In genomic region chr17:214881-215331, GRCh38 we compare ENCODE assay signal across 19 cellular contexts. TPM values are rescaled to one million over a fixed set of nuclear protein-coding genes. Genes with fewer than 3 reads are reported as not detected.
DNase-seq lines count a peak whose midpoint lies in the region; ATAC-seq and TF ChIP-seq lines count a peak whose summit lies in the region.
"Had no signal": no experiment of that assay in that cellular context is flagged by ENCODE, and none has a peak within 500 bp of the region (broad histone marks: within the 10 kb centered on the region; RNA-seq: fewer than 3 reads in every experiment).

No MANE protein-coding gene starts in this region.

- H3K36me3 Mint-ChIP-seq in activated naive CD4-positive, alpha-beta T cell treated with anti-CD3 and anti-CD28 coated beads, Interleukin-2, amount 10 ng/mL, durations not matched to agents 7 days and 5 days = no peaks in the 10 kb centered on the region
- no peaks in the 10 kb centered on the region for H3K36me3 Mint-ChIP-seq in activated naive CD4-positive, alpha-beta T cell treated with anti-CD3 and anti-CD28 coated beads for 36 hours (ENCODE audit: low read depth)
- H3K36me3 Mint-ChIP-seq in mesothelial cell of epicardium = peaks cover 9% of the 10 kb centered on the region
- H3K36me3 Mint-ChIP-seq: IgD-negative memory B cell had no signal

- H3K27ac ChIP-seq in duodenal mucosa (ENCODE audit: low read depth, low read length) = no peak overlapping the region
- no peak overlapping the region for H3K27ac ChIP-seq in upper lobe of right lung
- H3K27ac ChIP-seq: BLaER1 treated with 17β-estradiol and CSF1 and Interleukin-3, amounts not matched to agents 10 nM and 100 nM; testis had no signal

- H3K9ac ChIP-seq in duodenal mucosa (ENCODE audit: low read depth in 1 of 2, low read length in 2 of 2) = no peak overlapping the region
- peak overlapping the region; percentile 44 for H3K9ac ChIP-seq in mucosa of stomach (ENCODE audit: low read length)
- H3K9ac ChIP-seq: BLaER1 treated with 17β-estradiol and CSF1 and Interleukin-3, amounts not matched to agents 10 nM and 100 nM had no signal

- peak; percentile 26 for ATAC-seq in upper lobe of right lung
- ATAC-seq: gastrocnemius medialis; naive thymus-derived CD4-positive, alpha-beta T cell had no signal

- TF ChIP-seq CTCF in upper lobe of right lung (IDR thresholded peaks at IDR 0.05) = no peak
- no peak for TF ChIP-seq CTCF in mesothelial cell of epicardium (IDR thresholded peaks at IDR 0.05; ENCODE audit: unreplicated experiment)

- CTCF ChIA-PET in activated naive CD4-positive, alpha-beta T cell treated with anti-CD3 and anti-CD28 coated beads, Interleukin-2, amount 10 ng/mL, durations not matched to agents 7 days and 5 days (lab: Charles Lee) = no interaction called here
- CTCF ChIA-PET in activated naive CD4-positive, alpha-beta T cell treated with anti-CD3 and anti-CD28 coated beads for 36 hours (lab: Charles Lee) = no interaction called here

- no peaks in the 10 kb centered on the region for H3K9me3 Mint-ChIP-seq in activated naive CD4-positive, alpha-beta T cell treated with anti-CD3 and anti-CD28 coated beads, Interleukin-2, amount 10 ng/mL, durations not matched to agents 7 days and 5 days
- no peaks in the 10 kb centered on the region for H3K9me3 Mint-ChIP-seq in activated naive CD4-positive, alpha-beta T cell treated with anti-CD3 and anti-CD28 coated beads for 36 hours
- no peaks in the 10 kb centered on the region for H3K9me3 Mint-ChIP-seq in mesothelial cell of epicardium
- H3K9me3 Mint-ChIP-seq: activated CD4-positive, alpha-beta T cell treated with anti-CD3 and anti-CD28 coated beads, Interleukin-2, amount 10 ng/mL, durations not matched to agents 7 days and 5 days had no signal

- peak overlapping the region; percentile 6 to 60 for H3K4me3 ChIP-seq in duodenal mucosa (ENCODE audit: low read depth in 1 of 2, low read length in 2 of 2)
- H3K4me3 ChIP-seq in mucosa of stomach (ENCODE audit: low read length) = no peak overlapping the region
- no peak overlapping the region for H3K4me3 ChIP-seq in upper lobe of right lung
- H3K4me3 ChIP-seq: BLaER1 treated with 17β-estradiol and CSF1 and Interleukin-3, amounts not matched to agents 10 nM and 100 nM; MG63; testis had no signal

- no peaks in the 10 kb centered on the region for H3K4me1 Mint-ChIP-seq in activated naive CD4-positive, alpha-beta T cell treated with anti-CD3 and anti-CD28 coated beads, Interleukin-2, amount 10 ng/mL, durations not matched to agents 7 days and 5 days
- H3K4me1 Mint-ChIP-seq in activated naive CD4-positive, alpha-beta T cell treated with anti-CD3 and anti-CD28 coated beads for 36 hours (ENCODE audit: low read depth) = no peaks in the 10 kb centered on the region
- H3K4me1 Mint-ChIP-seq in mesothelial cell of epicardium = no peaks in the 10 kb centered on the region
- H3K4me1 Mint-ChIP-seq: activated CD4-positive, alpha-beta T cell treated with anti-CD3 and anti-CD28 coated beads, Interleukin-2, amount 10 ng/mL, durations not matched to agents 7 days and 5 days had no signal

- peak; percentile 4 for DNase-seq in activated naive CD4-positive, alpha-beta T cell treated with anti-CD3 and anti-CD28 coated beads, Interleukin-2, amount 10 ng/mL, durations not matched to agents 7 days and 5 days
- DNase-seq in activated naive CD4-positive, alpha-beta T cell treated with anti-CD3 and anti-CD28 coated beads for 36 hours = no peak
- DNase-seq in upper lobe of right lung (no peak), COR-L47 (lab: John Stamatoyannopoulos, UW) (no peak), COLO668 (lab: John Stamatoyannopoulos, UW; ENCODE audit: unreplicated experiment) (no peak), mesothelial cell of epicardium (ENCODE audit: low spot score in 2 of 2, unreplicated experiment in 2 of 2) (no peak)
- DNase-seq: 8988T; activated CD4-positive, alpha-beta T cell treated with anti-CD3 and anti-CD28 coated beads, Interleukin-2, amount 10 ng/mL, durations not matched to agents 7 days and 5 days; activated naive CD4-positive, alpha-beta T cell treated with anti-CD3 and anti-CD28 coated beads, Interleukin-2, amount 50 U/mL, for 16 hours; gastrocnemius medialis; MG63; naive thymus-derived CD4-positive, alpha-beta T cell; NCI-H187; NCI-H345; testis had no signal

- no peaks in the 10 kb centered on the region for H3K4me1 ChIP-seq in duodenal mucosa (ENCODE audit: control insufficient read depth in 1 of 2, insufficient read depth in 2 of 2, low read length in 2 of 2)
- H3K4me1 ChIP-seq in mucosa of stomach (ENCODE audit: control insufficient read depth, insufficient read depth, low read length) = peaks cover 5% of the 10 kb centered on the region
- H3K4me1 ChIP-seq in upper lobe of right lung = no peaks in the 10 kb centered on the region
- H3K4me1 ChIP-seq: gastrocnemius medialis, testis had no signal

- H3K27me3 Mint-ChIP-seq in activated naive CD4-positive, alpha-beta T cell treated with anti-CD3 and anti-CD28 coated beads, Interleukin-2, amount 10 ng/mL, durations not matched to agents 7 days and 5 days = no peaks in the 10 kb centered on the region
- H3K27me3 Mint-ChIP-seq in activated naive CD4-positive, alpha-beta T cell treated with anti-CD3 and anti-CD28 coated beads for 36 hours (ENCODE audit: low read depth) = no peaks in the 10 kb centered on the region
- H3K27me3 Mint-ChIP-seq in mesothelial cell of epicardium (ENCODE audit: low read depth) = no peaks in the 10 kb centered on the region
- H3K27me3 Mint-ChIP-seq: activated CD4-positive, alpha-beta T cell treated with anti-CD3 and anti-CD28 coated beads, Interleukin-2, amount 10 ng/mL, durations not matched to agents 7 days and 5 days had no signal

- intact Hi-C loops in activated naive CD4-positive, alpha-beta T cell treated with anti-CD3 and anti-CD28 coated beads for 36 hours (cut with micrococcal nuclease) = no loop called here
- intact Hi-C loops in upper lobe of right lung (cut with DNase I) = no loop called here

- H3K36me3 ChIP-seq in duodenal mucosa (ENCODE audit: control insufficient read depth in 1 of 2, insufficient read depth in 2 of 2, low read length in 2 of 2) (peaks cover 0 to 6% of the 10 kb centered on the region in 2 donors), mucosa of stomach (ENCODE audit: control insufficient read depth, insufficient read depth, low read length) (no peaks in the 10 kb centered on the region), upper lobe of right lung (no peaks in the 10 kb centered on the region)
- H3K36me3 ChIP-seq: gastrocnemius medialis, MG63 had no signal

- H3K27me3 ChIP-seq in duodenal mucosa (ENCODE audit: control insufficient read depth in 1 of 2, insufficient read depth in 2 of 2, low read length in 2 of 2) (no peaks in the 10 kb centered on the region), mucosa of stomach (ENCODE audit: control insufficient read depth, insufficient read depth, low read length) (no peaks in the 10 kb centered on the region), upper lobe of right lung (no peaks in the 10 kb centered on the region)
- H3K27me3 ChIP-seq: BLaER1 treated with 17β-estradiol and CSF1 and Interleukin-3, amounts not matched to agents 10 nM and 100 nM; gastrocnemius medialis; MG63; testis had no signal

- no peak overlapping the region for H3K27ac Mint-ChIP-seq in activated naive CD4-positive, alpha-beta T cell treated with anti-CD3 and anti-CD28 coated beads, Interleukin-2, amount 10 ng/mL, durations not matched to agents 7 days and 5 days
- no peak overlapping the region for H3K27ac Mint-ChIP-seq in activated naive CD4-positive, alpha-beta T cell treated with anti-CD3 and anti-CD28 coated beads for 36 hours
- no peak overlapping the region for H3K27ac Mint-ChIP-seq in mesothelial cell of epicardium
- H3K27ac Mint-ChIP-seq: activated CD4-positive, alpha-beta T cell treated with anti-CD3 and anti-CD28 coated beads, Interleukin-2, amount 10 ng/mL, durations not matched to agents 7 days and 5 days; IgD-negative memory B cell; naive thymus-derived CD4-positive, alpha-beta T cell had no signal

- H3K9me3 ChIP-seq in duodenal mucosa (ENCODE audit: control insufficient read depth in 1 of 2, low read length in 2 of 2) (no peaks in the 10 kb centered on the region), mucosa of stomach (ENCODE audit: control insufficient read depth, low read length) (no peaks in the 10 kb centered on the region), upper lobe of right lung (no peaks in the 10 kb centered on the region)
- H3K9me3 ChIP-seq: BLaER1 treated with 17β-estradiol and CSF1 and Interleukin-3, amounts not matched to agents 10 nM and 100 nM; gastrocnemius medialis; MG63; testis had no signal

- H3K4me3 Mint-ChIP-seq in activated naive CD4-positive, alpha-beta T cell treated with anti-CD3 and anti-CD28 coated beads, Interleukin-2, amount 10 ng/mL, durations not matched to agents 7 days and 5 days = no peak overlapping the region
- no peak overlapping the region for H3K4me3 Mint-ChIP-seq in activated naive CD4-positive, alpha-beta T cell treated with anti-CD3 and anti-CD28 coated beads for 36 hours
- H3K4me3 Mint-ChIP-seq in mesothelial cell of epicardium = no peak overlapping the region
- H3K4me3 Mint-ChIP-seq: activated CD4-positive, alpha-beta T cell treated with anti-CD3 and anti-CD28 coated beads, Interleukin-2, amount 10 ng/mL, durations not matched to agents 7 days and 5 days had no signal

RNA-seq across cellular contexts. Expression of gene DOC2B, which starts 33.5 kb away (rescaled TPM):
- total RNA-seq in activated naive CD4-positive, alpha-beta T cell treated with anti-CD3 and anti-CD28 coated beads for 36 hours = under 1 TPM in 1 of 2 experiments, not detected in 1; 0.14 TPM
- total RNA-seq in upper lobe of right lung (13.7 TPM), mesothelial cell of epicardium (55.3 to 60.2 TPM (median 59.6 TPM) in 3 replicates)
- total RNA-seq: activated CD4-positive, alpha-beta T cell treated with anti-CD3 and anti-CD28 coated beads, Interleukin-2, amount 10 ng/mL, durations not matched to agents 7 days and 5 days had no signal

Comparison
In these comparisons a context has a peak if more than half of its experiments do, and no peak if none do; other contexts are left out.
1. H3K4me3 ChIP-seq: peak in duodenal mucosa (2 of 2); none in mucosa of stomach (single experiment) and upper lobe of right lung (single experiment).
2. RNA of gene DOC2B, which starts 33.5 kb away (total RNA-seq): 55.3 to 60.2 TPM in mesothelial cell of epicardium and 13.7 TPM in upper lobe of right lung (single experiment); 0.14 TPM in activated naive CD4-positive, alpha-beta T cell treated with anti-CD3 and anti-CD28 coated beads for 36 hours; every median in the first group is over 10 times any median in the second.